In genomic region chrX:78710146-78710545, GRCh38 we compare ENCODE assay signal across 36 cellular contexts. TPM values are rescaled to one million over a fixed set of nuclear protein-coding genes. Genes with fewer than 3 reads are reported as not detected.
DNase-seq lines count a peak whose midpoint lies in the region; ATAC-seq lines count a peak whose summit lies in the region.
"Had no signal": no experiment of that assay in that cellular context is flagged by ENCODE, and none has a peak within 500 bp of the region (broad histone marks: within the 10 kb centered on the region; RNA-seq: fewer than 3 reads in every experiment).

No MANE protein-coding gene starts in this region.

- H3K36me3 Mint-ChIP-seq in activated naive CD8-positive, alpha-beta T cell treated with anti-CD3 and anti-CD28 coated beads, Interleukin-2, amount 50 U/mL, for 24 hours (ENCODE audit: low read depth), result no peaks in the 10 kb centered on the region
- no peaks in the 10 kb centered on the region for H3K36me3 Mint-ChIP-seq in activated naive CD8-positive, alpha-beta T cell treated with anti-CD3 and anti-CD28 coated beads for 36 hours
- H3K36me3 Mint-ChIP-seq: CD4-positive, CD25-positive, alpha-beta regulatory T cell had no signal

- no peaks in the 10 kb centered on the region for H3K4me1 Mint-ChIP-seq in activated naive CD8-positive, alpha-beta T cell treated with anti-CD3 and anti-CD28 coated beads, Interleukin-2, amount 50 U/mL, for 24 hours
- H3K4me1 Mint-ChIP-seq in activated naive CD8-positive, alpha-beta T cell treated with anti-CD3 and anti-CD28 coated beads for 36 hours, result no peaks in the 10 kb centered on the region

- no peak overlapping the region for H3K9ac ChIP-seq in SK-N-MC (ENCODE audit: insufficient read length)

- ATAC-seq in activated naive CD8-positive, alpha-beta T cell treated with anti-CD3 and anti-CD28 coated beads, Interleukin-2, amount 50 U/mL, for 24 hours, result no peak
- ATAC-seq in HG03457 (IDR thresholded peaks at IDR 0.05; ENCODE audit: unreplicated experiment) (no peak), HG03095 (IDR thresholded peaks at IDR 0.05; ENCODE audit: unreplicated experiment) (no peak)
- no peak for ATAC-seq in stimulated activated naive CD8-positive, alpha-beta T cell treated with anti-CD3 and anti-CD28 coated beads, Interleukin-15, Interleukin-2, amounts not matched to agents 100 U/mL and 50 U/mL, for 24 hours
- ATAC-seq: activated CD4-positive, CD25-positive, alpha-beta regulatory T cell treated with anti-CD3 and anti-CD28 coated beads, Interleukin-2, amount 50 U/mL, for 24 hours; activated CD8-positive, alpha-beta memory T cell treated with anti-CD3 and anti-CD28 coated beads, Interleukin-2, amount 10 ng/mL, durations not matched to agents 7 days and 5 days; activated T-cell treated with anti-CD3 and anti-CD28 coated beads, Interleukin-2, amount 50 U/mL, for 4 hours; PC-3; upper lobe of right lung had no signal

- no peak overlapping the region for H3K4me3 ChIP-seq in SK-N-MC
- H3K4me3 ChIP-seq: left ventricle myocardium inferior, right atrium auricular region, smooth muscle cell, upper lobe of right lung had no signal

- H3K36me3 ChIP-seq in SK-N-MC (ENCODE audit: insufficient read depth, low read length), result no peaks in the 10 kb centered on the region
- H3K36me3 ChIP-seq: brain microvascular endothelial cell, left ventricle myocardium inferior, right atrium auricular region, upper lobe of right lung had no signal

- peak overlapping the region; percentile 81 for H3K27ac ChIP-seq in SK-N-MC
- H3K27ac ChIP-seq: brain microvascular endothelial cell, left ventricle myocardium inferior, right atrium auricular region, upper lobe of right lung had no signal

- H3K27ac Mint-ChIP-seq in activated naive CD8-positive, alpha-beta T cell treated with anti-CD3 and anti-CD28 coated beads, Interleukin-2, amount 50 U/mL, for 24 hours, result peak overlapping the region; percentile 9
- H3K27ac Mint-ChIP-seq in activated naive CD8-positive, alpha-beta T cell treated with anti-CD3 and anti-CD28 coated beads for 36 hours, result no peak overlapping the region
- H3K27ac Mint-ChIP-seq: activated CD8-positive, alpha-beta memory T cell treated with anti-CD3 and anti-CD28 coated beads, Interleukin-2, amount 10 ng/mL, durations not matched to agents 7 days and 5 days; CD4-positive, CD25-positive, alpha-beta regulatory T cell had no signal

- H3K27me3 Mint-ChIP-seq in activated naive CD8-positive, alpha-beta T cell treated with anti-CD3 and anti-CD28 coated beads, Interleukin-2, amount 50 U/mL, for 24 hours, result no peaks in the 10 kb centered on the region
- no peaks in the 10 kb centered on the region for H3K27me3 Mint-ChIP-seq in activated naive CD8-positive, alpha-beta T cell treated with anti-CD3 and anti-CD28 coated beads for 36 hours
- H3K27me3 Mint-ChIP-seq: activated CD8-positive, alpha-beta memory T cell treated with anti-CD3 and anti-CD28 coated beads, Interleukin-2, amount 10 ng/mL, durations not matched to agents 7 days and 5 days; CD4-positive, CD25-positive, alpha-beta regulatory T cell had no signal

- H3K9me3 Mint-ChIP-seq in activated naive CD8-positive, alpha-beta T cell treated with anti-CD3 and anti-CD28 coated beads, Interleukin-2, amount 50 U/mL, for 24 hours, result no peaks in the 10 kb centered on the region
- H3K9me3 Mint-ChIP-seq in activated naive CD8-positive, alpha-beta T cell treated with anti-CD3 and anti-CD28 coated beads for 36 hours, result no peaks in the 10 kb centered on the region
- H3K9me3 Mint-ChIP-seq: activated T-cell treated with anti-CD3 and anti-CD28 coated beads, Interleukin-2, amount 50 U/mL, for 4 hours had no signal

- DNase-seq in activated naive CD8-positive, alpha-beta T cell treated with anti-CD3 and anti-CD28 coated beads, Interleukin-2, amount 50 U/mL, for 24 hours, result no peak
- DNase-seq in activated naive CD8-positive, alpha-beta T cell treated with anti-CD3 and anti-CD28 coated beads for 36 hours, result no peak
- DNase-seq in SK-N-MC (ENCODE audit: low read depth, low spot score), result no peak
- peak; percentile 3 for DNase-seq in fibroblast of peridontal ligament (ENCODE audit: extremely low read depth)
- no peak for DNase-seq in midbrain (lab: John Stamatoyannopoulos, UW)
- no peak for DNase-seq in stimulated activated naive CD8-positive, alpha-beta T cell treated with anti-CD3 and anti-CD28 coated beads, Interleukin-15, Interleukin-2, amounts not matched to agents 100 U/mL and 50 U/mL, for 24 hours
- DNase-seq: 8988T; activated CD4-positive, alpha-beta T cell treated with anti-CD3 and anti-CD28 coated beads, Interleukin-2, amount 50 U/mL, for 4 hours; activated CD8-positive, alpha-beta memory T cell treated with anti-CD3 and anti-CD28 coated beads, Interleukin-2, amount 10 ng/mL, durations not matched to agents 7 days and 5 days; activated gamma-delta T cell; activated T-cell treated with anti-CD3 and anti-CD28 coated beads, Interleukin-2, amount 50 U/mL, for 4 hours; AML-193; brain microvascular endothelial cell; CD4-positive, CD25-positive, alpha-beta regulatory T cell; cerebellar nuclear complex; DND-41; head of caudate nucleus; islet precursor cell; KBM-7; left ventricle myocardium inferior; NCI-H1436 treated with DMSO at 0.1 percent for 48 hours; NCI-H2081 treated with DMSO at 0.1 percent for 48 hours; NCI-H2227 treated with DMSO at 0.1 percent for 48 hours; NCI-H526 treated with DMSO at 0.1 percent for 48 hours; PC-3; stimulated activated naive CD4-positive, alpha-beta T cell treated with Interleukin-2 at 50 U/mL for 16 hours; upper lobe of right lung had no signal

- H3K9me3 ChIP-seq in SK-N-MC (ENCODE audit: low read depth, low read length), result no peaks in the 10 kb centered on the region
- H3K9me3 ChIP-seq: left ventricle myocardium inferior, right atrium auricular region, upper lobe of right lung had no signal

- H3K4me3 Mint-ChIP-seq in activated naive CD8-positive, alpha-beta T cell treated with anti-CD3 and anti-CD28 coated beads, Interleukin-2, amount 50 U/mL, for 24 hours, result no peak overlapping the region
- no peak overlapping the region for H3K4me3 Mint-ChIP-seq in activated naive CD8-positive, alpha-beta T cell treated with anti-CD3 and anti-CD28 coated beads for 36 hours
- H3K4me3 Mint-ChIP-seq: activated CD8-positive, alpha-beta memory T cell treated with anti-CD3 and anti-CD28 coated beads, Interleukin-2, amount 10 ng/mL, durations not matched to agents 7 days and 5 days; activated T-cell treated with anti-CD3 and anti-CD28 coated beads, Interleukin-2, amount 50 U/mL, for 4 hours; CD4-positive, CD25-positive, alpha-beta regulatory T cell had no signal

RNA-seq across cellular contexts. Expression of gene LPAR4, which starts 37.4 kb away (rescaled TPM):
- total RNA-seq in activated naive CD8-positive, alpha-beta T cell treated with anti-CD3 and anti-CD28 coated beads for 36 hours, result not detected
- total RNA-seq: activated T-cell treated with anti-CD3 and anti-CD28 coated beads, Interleukin-2, amount 50 U/mL, for 4 hours; CD4-positive, CD25-positive, alpha-beta regulatory T cell; PC-3; T-helper 2 cell treated with Interferon-gamma antibody and Interleukin-4, amounts not matched to agents 100 ng/mL and 5 ng/mL, for 36 hours; upper lobe of right lung had no signal

RNA-seq across cellular contexts. Expression of gene RTL3, which starts 51.0 kb away (rescaled TPM):
- total RNA-seq in activated naive CD8-positive, alpha-beta T cell treated with anti-CD3 and anti-CD28 coated beads for 36 hours, result not detected
- total RNA-seq: activated T-cell treated with anti-CD3 and anti-CD28 coated beads, Interleukin-2, amount 50 U/mL, for 4 hours; CD4-positive, CD25-positive, alpha-beta regulatory T cell; dermis microvascular lymphatic vessel endothelial cell; mesenteric fat pad; PC-3; smooth muscle cell; temporal lobe; upper lobe of right lung had no signal
